Comparison of ENCODE assay signal across 9 cellular contexts in genomic region chr2:190804182-190804795, GRCh38.
A peak's percentile ranks its signal among the peaks of the same experiment; 100 is the strongest.
DNase-seq lines count a peak whose midpoint lies in the region; ATAC-seq, FAIRE-seq and TF ChIP-seq lines count a peak whose summit lies in the region.
"Had no signal": no experiment of that assay in that cellular context is flagged by ENCODE, and none has a peak within 500 bp of the region (broad histone marks: within the 10 kb centered on the region; RNA-seq: fewer than 3 reads in every experiment).

No MANE protein-coding gene starts in this region.

- H3K27ac ChIP-seq in astrocyte (ENCODE audit: low read depth, low read length) (no peak overlapping the region), HepG2 (ENCODE audit: extremely low read length, insufficient read depth, low read length) (no peak overlapping the region)

- no peaks in the 10 kb centered on the region for H3K9me3 Mint-ChIP-seq in astrocyte (ENCODE audit: unreplicated experiment)
- H3K9me3 Mint-ChIP-seq: naive B cell had no signal

- H3K9me3 ChIP-seq in astrocyte (ENCODE audit: insufficient read depth, low read depth, low read length) (no peaks in the 10 kb centered on the region), HepG2 (ENCODE audit: low read length) (no peaks in the 10 kb centered on the region)

- H2AFZ ChIP-seq in astrocyte (ENCODE audit: low read depth, low read length) (no peak overlapping the region), HepG2 (ENCODE audit: low read length) (no peak overlapping the region)

- H3K79me2 ChIP-seq in astrocyte (ENCODE audit: insufficient read depth, low read length) (no peaks in the 10 kb centered on the region), HepG2 (ENCODE audit: insufficient read depth, low read length) (peaks cover 19% of the 10 kb centered on the region)

- peak; percentile 47 for FAIRE-seq in GM18507 (lab: Jason Lieb, UNC)
- FAIRE-seq in astrocyte (lab: Jason Lieb, UNC) = no peak
- no peak for FAIRE-seq in HepG2 (lab: Jason Lieb, UNC)

- no TSS peak for BruUV-seq in HepG2 (replicated peaks; lab: Mats Ljungman, UMichigan)

- H3K27me3 Mint-ChIP-seq in astrocyte (ENCODE audit: low read depth, unreplicated experiment) = no peaks in the 10 kb centered on the region
- H3K27me3 Mint-ChIP-seq: naive B cell had no signal

- no peak overlapping the region for H3K27ac Mint-ChIP-seq in astrocyte (ENCODE audit: unreplicated experiment)

- H4K20me1 ChIP-seq in astrocyte (ENCODE audit: insufficient read depth, low read length) = no peaks in the 10 kb centered on the region
- H4K20me1 ChIP-seq in HepG2 (ENCODE audit: insufficient read depth, low read length) = no peaks in the 10 kb centered on the region

- no peak overlapping the region for H3K4me3 Mint-ChIP-seq in astrocyte (ENCODE audit: unreplicated experiment)
- H3K4me3 Mint-ChIP-seq: naive B cell had no signal

- 94% methylated on average over 5 of the region's 5 CpGs for WGBS in HepG2 (ENCODE audit: low lambda C conversion rate)

- H3K9ac ChIP-seq in astrocyte (ENCODE audit: low read length) (no peak overlapping the region), HepG2 (ENCODE audit: insufficient read depth, low read depth, low read length) (no peak overlapping the region)

- TF ChIP-seq EP300 in HepG2 (IDR thresholded peaks at IDR 0.05; ENCODE audit: low read depth in 2 of 2, low read length in 2 of 2) (no peak), HepG2 (CRISPR knock-in tag; IDR thresholded peaks at IDR 0.05; ENCODE audit: borderline replicate concordance) (no peak)

- DNase-seq in ACHN (peak; percentile 72), GM18507 (ENCODE audit: extremely low spot score, insufficient read length, low read depth) (no peak), astrocyte (ENCODE audit: low read depth) (no peak), HepG2 (ENCODE audit: low spot score) (no peak), GM19238 (ENCODE audit: insufficient read length, low spot score) (no peak), anterior cingulate cortex (lab: John Stamatoyannopoulos, UW) (no peak)
- DNase-seq: naive B cell had no signal

- in situ Hi-C loops in ACHN (cut with HindIII; ENCODE audit: low pct_ligation_motif_present, low pct_unique_long_range_greater_than_20kb, low sequenced_read_pairs) = no loop called here
- in situ Hi-C loops in HepG2 (cut with HindIII; ENCODE audit: extremely low pct_ligation_motif_present, low pct_unique_long_range_greater_than_20kb) = no loop called here

- H3K4me1 Mint-ChIP-seq in astrocyte (ENCODE audit: low read depth, unreplicated experiment) = peaks cover 10% of the 10 kb centered on the region

- POLR2A ChIA-PET in HepG2 (lab: Yijun Ruan, JAX) = no interaction called here

- no peaks in the 10 kb centered on the region for H3K27me3 ChIP-seq in astrocyte (ENCODE audit: insufficient read depth, low read length)
- H3K27me3 ChIP-seq in HepG2 (ENCODE audit: control insufficient read depth in 1 of 2, insufficient read depth in 2 of 2, low read length in 2 of 2) = no peaks in the 10 kb centered on the region

- H3K4me1 ChIP-seq in astrocyte (ENCODE audit: insufficient read depth, low read length) = peaks cover 5% of the 10 kb centered on the region
- peaks cover 53% of the 10 kb centered on the region for H3K4me1 ChIP-seq in HepG2 (ENCODE audit: insufficient read depth, low read length)

- CTCF ChIA-PET in HepG2 (lab: Yijun Ruan, JAX; ENCODE audit: low intra/inter-chr PET ratio, low total read pairs) = interaction anchor here (1.7 kb wide), 1 partner anchor 23 kb away, joined by 12 read pairs; no protein-coding TSS in a partner anchor

- no peak for TF ChIP-seq POLR2A in HepG2 (IDR thresholded peaks at IDR 0.05; ENCODE audit: insufficient read depth in 1 of 2, low read depth in 2 of 2, low read length in 2 of 2)

- ATAC-seq in HepG2 (no peak), GM21786 (IDR thresholded peaks at IDR 0.05; ENCODE audit: unreplicated experiment) (no peak), HG03439 (IDR thresholded peaks at IDR 0.05; ENCODE audit: unreplicated experiment) (no peak)

- no peaks in the 10 kb centered on the region for H3K36me3 Mint-ChIP-seq in astrocyte (ENCODE audit: low read depth, unreplicated experiment)
- H3K36me3 Mint-ChIP-seq: naive B cell had no signal

- intact Hi-C loops in HepG2 (cut with micrococcal nuclease; ENCODE audit: unreplicated experiment) = loop anchor here (1.0 to 10.0 kb wide), 2 partner anchors 23 to 269 kb away; partner anchors contain the start of gene NEMP2

- H3K4me2 ChIP-seq in astrocyte (ENCODE audit: low read length) (no peak overlapping the region), HepG2 (ENCODE audit: low read depth, low read length) (no peak overlapping the region)

- no peak for TF ChIP-seq RAD21 in HepG2 (CRISPR knock-in tag; IDR thresholded peaks at IDR 0.05)

- H3K4me3 ChIP-seq in astrocyte (ENCODE audit: insufficient read depth, low read depth, low read length) = no peak overlapping the region
- no peak overlapping the region for H3K4me3 ChIP-seq in HepG2 (replicated peaks in 1 of 3; ENCODE audit: insufficient read depth in 1 of 3, low read depth in 2 of 3, low read length in 3 of 3)

- no peaks in the 10 kb centered on the region for H3K36me3 ChIP-seq in astrocyte (ENCODE audit: insufficient read depth, low read length)
- no peaks in the 10 kb centered on the region; a peak in 1 of 5 replicates for H3K36me3 ChIP-seq in HepG2 (replicated peaks in 1 of 2; ENCODE audit: control insufficient read depth in 1 of 2, insufficient read depth in 2 of 2, low read length in 2 of 2)

- TF ChIP-seq CTCF in astrocyte (IDR thresholded peaks at IDR 0.05; ENCODE audit: insufficient read depth, low read depth, low read length) = peak; percentile 71
- peak; percentile 26; the same call in 1 of the 2 replicates for TF ChIP-seq CTCF in HepG2 (CRISPR knock-in tag; IDR thresholded peaks at IDR 0.05)

TF ChIP-seq in HepG2, 621 proteins besides CTCF, POLR2A, EP300 and RAD21:
- TF ChIP-seq ZNF629 (CRISPR knock-in tag; conservative IDR thresholded peaks at IDR 0.05) (peak; percentile 54; the same call in 1 of the 2 replicates), SMC3 (IDR thresholded peaks at IDR 0.05; ENCODE audit: low read length) (peak; percentile 14; the same call in 1 of the 2 replicates), ZNF609 (CRISPR knock-in tag; IDR thresholded peaks at IDR 0.05; ENCODE audit: borderline replicate concordance) (no peak), STAG1 (CRISPR knock-in tag; IDR thresholded peaks at IDR 0.05) (peak; percentile 45)
